ENCODE assay signal across 9 cellular contexts in genomic region chr10:44978570-44979280, GRCh38. TPM values are rescaled to one million over a fixed set of nuclear protein-coding genes. Genes with fewer than 3 reads are reported as not detected.
DNase-seq lines count a peak whose midpoint lies in the region; ATAC-seq and TF ChIP-seq lines count a peak whose summit lies in the region.
"Had no signal": no experiment of that assay in that cellular context is flagged by ENCODE, and none has a peak within 500 bp of the region (broad histone marks: within the 10 kb centered on the region; RNA-seq: fewer than 3 reads in every experiment).

TSS of gene DEPP1 (minus strand) at chr10:44978809. CDS start at chr10:44978030, 779 bp downstream.

- H3K9me3 ChIP-seq in MG63: no peaks in the 10 kb centered on the region
- H3K9me3 ChIP-seq in mesenchymal stem cell (ENCODE audit: control insufficient read depth, low read length): no peaks in the 10 kb centered on the region

- H3K79me1 ChIP-seq in mesenchymal stem cell (replicated peaks; ENCODE audit: low read length, poor library complexity, severe bottlenecking): peaks cover 12% of the 10 kb centered on the region

- no peak within 1 kb of the TSS for H2AFZ ChIP-seq in mesenchymal stem cell (ENCODE audit: low read depth, low read length)

- H3K4ac ChIP-seq in mesenchymal stem cell (ENCODE audit: low read depth in 1 of 2, low read length in 2 of 2): peak within 1 kb of the TSS; percentile 60 to 83

- peak within 1 kb of the TSS; percentile 69 for H2AK5ac ChIP-seq in mesenchymal stem cell (ENCODE audit: low read length, severe bottlenecking)

- H3K27ac ChIP-seq in mesenchymal stem cell (ENCODE audit: low read length, poor library complexity, severe bottlenecking) (peak within 1 kb of the TSS; percentile 57), urinary bladder (ENCODE audit: low read depth) (peak within 1 kb of the TSS; percentile 55)

- H2BK120ac ChIP-seq in mesenchymal stem cell (ENCODE audit: low read depth, low read length): peak within 1 kb of the TSS; percentile 81

- peak; percentile 46 for DNase-seq in SIG-M5 treated with dmso at 0.1 percent for 504 hours (lab: John Stamatoyannopoulos, UW; ENCODE audit: unreplicated experiment)
- no peak for DNase-seq in SIG-M5 (lab: John Stamatoyannopoulos, UW)
- peak; percentile 89 for DNase-seq in MG63
- peak; percentile 39 for DNase-seq in SHP77 treated with DMSO at 0.1 percent for 48 hours (lab: John Stamatoyannopoulos, UW)
- DNase-seq in epithelial cell of esophagus (ENCODE audit: low read depth): peak; percentile 91
- DNase-seq in mesenchymal stem cell: peak; percentile 96

- H3K4me3 ChIP-seq in MG63 (peak within 1 kb of the TSS; percentile 30), epithelial cell of esophagus (ENCODE audit: low read length) (no peak within 1 kb of the TSS), mesenchymal stem cell (ENCODE audit: insufficient read depth in 1 of 2, low read depth in 1 of 2, low read length in 2 of 2) (peak within 1 kb of the TSS in 1 of 2 experiments; percentile 88), urinary bladder (ENCODE audit: low read depth, low read length) (peak within 1 kb of the TSS; percentile 46)

- H3K4me1 ChIP-seq in mesenchymal stem cell (ENCODE audit: control insufficient read depth, insufficient read depth, low read depth, low read length): peaks cover 72% of the 10 kb centered on the region
- no peaks in the 10 kb centered on the region for H3K4me1 ChIP-seq in urinary bladder (ENCODE audit: insufficient read depth)

- peak within 1 kb of the TSS; percentile 36 for H2BK5ac ChIP-seq in mesenchymal stem cell (ENCODE audit: low read depth, low read length, poor library complexity, severe bottlenecking)

- peak within 1 kb of the TSS; percentile 91 for H3K9ac ChIP-seq in mesenchymal stem cell (ENCODE audit: low read length)

- peak within 1 kb of the TSS; percentile 66 to 95 for H3K18ac ChIP-seq in mesenchymal stem cell (ENCODE audit: low read depth in 1 of 2, low read length in 2 of 2)

- TF ChIP-seq CTCF in epithelial cell of esophagus (IDR thresholded peaks at IDR 0.05; ENCODE audit: insufficient read depth, low read depth, low read length, missing control alignments): peak; percentile 31

- peak within 1 kb of the TSS; percentile 68 for H3K4me2 ChIP-seq in mesenchymal stem cell (ENCODE audit: low read length, poor library complexity, severe bottlenecking)

- H3K14ac ChIP-seq in mesenchymal stem cell (ENCODE audit: low read length in 2 of 2): peak within 1 kb of the TSS in 1 of 2 experiments; percentile 94

- 30% methylated on average over 11 of the region's 12 CpGs for WGBS in mesenchymal stem cell
- WGBS in urinary bladder: 24% methylated on average over 12 of the region's 12 CpGs

- H2BK12ac ChIP-seq in mesenchymal stem cell (ENCODE audit: low read length in 2 of 2): peak within 1 kb of the TSS; percentile 87 to 99

- H3K27me3 ChIP-seq in MG63 (no peaks in the 10 kb centered on the region), mesenchymal stem cell (ENCODE audit: control insufficient read depth in 1 of 2, insufficient read depth in 1 of 2, low read length in 2 of 2) (no peaks in the 10 kb centered on the region)

- H3K23ac ChIP-seq in mesenchymal stem cell (ENCODE audit: low read length in 2 of 2): peak within 1 kb of the TSS in 1 of 2 experiments; percentile 80

- ATAC-seq in activated CD4-positive, CD25-positive, alpha-beta regulatory T cell treated with anti-CD3 and anti-CD28 coated beads, Interleukin-2, amount 50 U/mL, for 24 hours: no peak

- H3K36me3 ChIP-seq in MG63 (no peaks in the 10 kb centered on the region), mesenchymal stem cell (ENCODE audit: control insufficient read depth in 1 of 2, insufficient read depth in 2 of 2, low read depth in 1 of 2, low read length in 2 of 2) (peaks cover 19 to 32% of the 10 kb centered on the region in 2 experiments), urinary bladder (ENCODE audit: insufficient read depth) (no peaks in the 10 kb centered on the region)

- peak within 1 kb of the TSS; percentile 74 for H4K91ac ChIP-seq in mesenchymal stem cell (ENCODE audit: low read length)

- peak within 1 kb of the TSS; percentile 92 for H2BK15ac ChIP-seq in mesenchymal stem cell (ENCODE audit: low read depth, poor library complexity, severe bottlenecking)

- H4K8ac ChIP-seq in mesenchymal stem cell (ENCODE audit: low read length): peak within 1 kb of the TSS; percentile 59

RNA-seq across cellular contexts. Expression of gene DEPP1, which starts in this region (rescaled TPM):
- 0.44 and 3.5 TPM in 2 replicates for total RNA-seq in MG63 (2014; rRNA removed; shearing (Covaris generic); ENCODE audit: low replicate concordance)
- 10.5 TPM for polyA plus RNA-seq in mesenchymal stem cell (2013, experiment 1 of 2)
- polyA plus RNA-seq in mesenchymal stem cell (2013, experiment 2 of 2): 10.5 TPM
- total RNA-seq in urinary bladder: 15.5 TPM
- polyA plus RNA-seq in urinary bladder: 51.6 TPM
- polyA plus RNA-seq: CD4-positive, CD25-positive, alpha-beta regulatory T cell had no signal
